In the genomic region with DNA sequence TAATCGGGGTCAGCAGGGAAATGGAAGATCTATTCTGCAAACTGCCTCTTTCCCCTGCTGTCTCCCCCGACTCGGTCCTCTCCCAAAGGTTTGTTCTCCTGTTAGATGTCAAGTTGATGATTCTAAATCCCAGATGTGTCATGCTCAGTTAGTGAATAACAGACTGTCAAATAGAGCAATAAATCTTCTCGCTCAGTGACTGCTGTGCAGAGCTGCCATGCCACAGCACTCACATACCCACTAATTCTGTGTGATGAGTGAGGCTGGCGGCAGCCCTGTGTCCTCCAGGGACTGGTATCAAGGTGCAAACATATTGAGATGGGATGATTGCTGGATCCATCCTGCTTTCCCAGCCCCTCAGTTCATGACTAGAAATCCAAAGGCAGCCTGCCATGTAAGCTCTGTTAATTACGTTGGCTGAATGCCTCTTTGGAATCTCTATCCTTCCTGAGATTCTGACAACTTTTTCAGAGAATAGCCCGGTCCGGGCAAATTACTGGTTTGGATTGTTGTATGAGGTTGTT, we compare ENCODE assay signal across 12 cellular contexts.
DNase-seq lines count a peak whose midpoint lies in the region; ATAC-seq and TF ChIP-seq lines count a peak whose summit lies in the region.
"Had no signal": no experiment of that assay in that cellular context is flagged by ENCODE, and none has a peak within 500 bp of the region (broad histone marks: within the 10 kb centered on the region; RNA-seq: fewer than 3 reads in every experiment).

No MANE protein-coding gene starts in this region.

- H2AFZ ChIP-seq in Loucy (ENCODE audit: low read length) = 0 out of 2 replicates have a peak overlapping the region, but pooled peaks have one; percentile 14
- H2AFZ ChIP-seq in neural cell (ENCODE audit: low read depth, low read length) = no peak overlapping the region
- no peak overlapping the region for H2AFZ ChIP-seq in trophoblast cell (ENCODE audit: insufficient read depth, low read length, poor library complexity)

- no peak overlapping the region for H4K91ac ChIP-seq in trophoblast cell (ENCODE audit: low read depth, low read length)

- TF ChIP-seq CTCF in activated CD8-positive, alpha-beta T cell treated with anti-CD3 and anti-CD28 coated beads for 36 hours (IDR thresholded peaks at IDR 0.05) = no peak
- TF ChIP-seq CTCF in Loucy (conservative IDR thresholded peaks at IDR 0.05; ENCODE audit: low read length) (no peak), neural cell (IDR thresholded peaks at IDR 0.05; ENCODE audit: poor library complexity, severe bottlenecking) (no peak)

- DNase-seq in activated CD8-positive, alpha-beta T cell treated with anti-CD3 and anti-CD28 coated beads, Interleukin-2, amount 10 ng/mL, durations not matched to agents 7 days and 5 days = no peak
- DNase-seq in activated CD8-positive, alpha-beta T cell treated with anti-CD3 and anti-CD28 coated beads for 36 hours = no peak
- no peak for DNase-seq in central memory CD8-positive, alpha-beta T cell (ENCODE audit: low spot score in 2 of 2)
- no peak for DNase-seq in trophoblast cell
- no peak for DNase-seq in occipital lobe (lab: John Stamatoyannopoulos, UW)
- DNase-seq in activated CD4-positive, alpha-beta T cell treated with anti-CD3 and anti-CD28 coated beads, Interleukin-2, amount 50 U/mL, for 1 hour = no peak
- DNase-seq: foreskin fibroblast; SJCRH30; stimulated activated naive CD4-positive, alpha-beta T cell had no signal

- H3K9ac ChIP-seq in Loucy (ENCODE audit: low read depth, low read length, poor library complexity, severe bottlenecking) = no peak overlapping the region
- H3K9ac ChIP-seq in neural cell (ENCODE audit: low read length) = no peak overlapping the region
- H3K9ac ChIP-seq in trophoblast cell (ENCODE audit: low read length) = no peak overlapping the region

- H3K9me2 ChIP-seq in Loucy (replicated peaks; ENCODE audit: low read depth, low read length) (no peaks in the 10 kb centered on the region), neural cell (ENCODE audit: insufficient read depth, low read length) (no peaks in the 10 kb centered on the region)

- H3K36me3 ChIP-seq in Loucy (ENCODE audit: insufficient read depth, low read length) = no peaks in the 10 kb centered on the region
- no peaks in the 10 kb centered on the region for H3K36me3 ChIP-seq in neural cell (ENCODE audit: insufficient read depth, low read length)
- no peaks in the 10 kb centered on the region for H3K36me3 ChIP-seq in trophoblast cell (ENCODE audit: control insufficient read depth in 1 of 2, insufficient read depth in 2 of 2, low read length in 2 of 2)
- H3K36me3 ChIP-seq: neutrophil, SJCRH30 had no signal

- H3K4me3 Mint-ChIP-seq in activated CD8-positive, alpha-beta T cell treated with anti-CD3 and anti-CD28 coated beads, Interleukin-2, amount 10 ng/mL, durations not matched to agents 7 days and 5 days = no peak overlapping the region
- H3K4me3 Mint-ChIP-seq in activated CD8-positive, alpha-beta T cell treated with anti-CD3 and anti-CD28 coated beads for 36 hours = no peak overlapping the region
- peak overlapping the region; percentile 59 for H3K4me3 Mint-ChIP-seq in central memory CD8-positive, alpha-beta T cell

- peaks cover 26% of the 10 kb centered on the region for H3K4me1 Mint-ChIP-seq in activated CD8-positive, alpha-beta T cell treated with anti-CD3 and anti-CD28 coated beads, Interleukin-2, amount 10 ng/mL, durations not matched to agents 7 days and 5 days (ENCODE audit: low read depth)
- peaks cover 48% of the 10 kb centered on the region for H3K4me1 Mint-ChIP-seq in activated CD8-positive, alpha-beta T cell treated with anti-CD3 and anti-CD28 coated beads for 36 hours (ENCODE audit: low read depth)
- H3K4me1 Mint-ChIP-seq in central memory CD8-positive, alpha-beta T cell = peaks cover 81% of the 10 kb centered on the region

- no peak for ATAC-seq in activated CD8-positive, alpha-beta T cell treated with anti-CD3 and anti-CD28 coated beads, Interleukin-2, amount 10 ng/mL, durations not matched to agents 7 days and 5 days
- ATAC-seq in activated CD8-positive, alpha-beta T cell treated with anti-CD3 and anti-CD28 coated beads for 36 hours = no peak
- ATAC-seq in central memory CD8-positive, alpha-beta T cell (replicated peaks; ENCODE audit: extremely low read depth, poor library complexity, severe bottlenecking) = no peak

- intact Hi-C loops in activated CD8-positive, alpha-beta T cell treated with anti-CD3 and anti-CD28 coated beads for 36 hours (cut with micrococcal nuclease) = no loop called here

- H2BK120ac ChIP-seq in trophoblast cell (ENCODE audit: insufficient read depth, low read length, poor library complexity) = no peak overlapping the region

- no peak overlapping the region for H4K8ac ChIP-seq in trophoblast cell (ENCODE audit: low read depth, low read length)

- H3K4me2 ChIP-seq in Loucy (ENCODE audit: low read depth, low read length, poor library complexity, severe bottlenecking) (peak overlapping the region; percentile 80), neural cell (ENCODE audit: low read length) (peak overlapping the region; percentile 23), trophoblast cell (ENCODE audit: low read length) (no peak overlapping the region)

- H3K4me1 ChIP-seq in Loucy (ENCODE audit: insufficient read depth, low read length, poor library complexity, severe bottlenecking) (peaks cover 28% of the 10 kb centered on the region), trophoblast cell (ENCODE audit: control insufficient read depth in 1 of 2, insufficient read depth in 2 of 2, low read length in 2 of 2) (no peaks in the 10 kb centered on the region)
- H3K4me1 ChIP-seq: SJCRH30 had no signal

- no peak overlapping the region for H2BK5ac ChIP-seq in trophoblast cell (ENCODE audit: low read depth, low read length, poor library complexity)

- no peaks in the 10 kb centered on the region for H3K79me2 ChIP-seq in Loucy (ENCODE audit: insufficient read depth, low read length)
- H3K79me2 ChIP-seq in neural cell (replicated peaks; ENCODE audit: insufficient read depth, low read length) = no peaks in the 10 kb centered on the region
- H3K79me2 ChIP-seq in trophoblast cell (ENCODE audit: control insufficient read depth, insufficient read depth, low read length, poor library complexity) = no peaks in the 10 kb centered on the region

- no peaks in the 10 kb centered on the region for H3K79me1 ChIP-seq in trophoblast cell (ENCODE audit: low read length)

- no peak overlapping the region for H2BK12ac ChIP-seq in trophoblast cell (ENCODE audit: low read length)

- no peak overlapping the region for H4K12ac ChIP-seq in trophoblast cell (ENCODE audit: low read depth, low read length)

- peak overlapping the region; percentile 5 for H3K27ac Mint-ChIP-seq in activated CD8-positive, alpha-beta T cell treated with anti-CD3 and anti-CD28 coated beads, Interleukin-2, amount 10 ng/mL, durations not matched to agents 7 days and 5 days
- H3K27ac Mint-ChIP-seq in activated CD8-positive, alpha-beta T cell treated with anti-CD3 and anti-CD28 coated beads for 36 hours = no peak overlapping the region
- H3K27ac Mint-ChIP-seq in central memory CD8-positive, alpha-beta T cell (ENCODE audit: low read depth) = peak overlapping the region; percentile 52

- H3K27ac ChIP-seq in neural cell (ENCODE audit: low read length) (no peak overlapping the region), trophoblast cell (ENCODE audit: low read depth, low read length) (no peak overlapping the region)
- H3K27ac ChIP-seq: neutrophil, SJCRH30 had no signal

- H3K4me3 ChIP-seq in Loucy (ENCODE audit: low read length, poor library complexity, severe bottlenecking) = no peak overlapping the region
- H3K4me3 ChIP-seq in neural cell (ENCODE audit: low read length) = peak overlapping the region; percentile 25
- H3K4me3 ChIP-seq in trophoblast cell (ENCODE audit: low read depth, low read length) = no peak overlapping the region
- H3K4me3 ChIP-seq: SJCRH30 had no signal

- H3K27me3 Mint-ChIP-seq in activated CD8-positive, alpha-beta T cell treated with anti-CD3 and anti-CD28 coated beads, Interleukin-2, amount 10 ng/mL, durations not matched to agents 7 days and 5 days (ENCODE audit: low read depth) = peaks cover 2% of the 10 kb centered on the region
- no peaks in the 10 kb centered on the region for H3K27me3 Mint-ChIP-seq in activated CD8-positive, alpha-beta T cell treated with anti-CD3 and anti-CD28 coated beads for 36 hours
- H3K27me3 Mint-ChIP-seq in central memory CD8-positive, alpha-beta T cell = no peaks in the 10 kb centered on the region

- TF ChIP-seq RAD21 in neural cell (conservative IDR thresholded peaks at IDR 0.05) = peak; percentile 18

- H4K20me1 ChIP-seq in Loucy (ENCODE audit: insufficient read depth, low read length, poor library complexity, severe bottlenecking) (no peaks in the 10 kb centered on the region), neural cell (ENCODE audit: insufficient read depth) (no peaks in the 10 kb centered on the region)

- CTCF ChIA-PET in activated CD8-positive, alpha-beta T cell treated with anti-CD3 and anti-CD28 coated beads, Interleukin-2, amount 10 ng/mL, durations not matched to agents 7 days and 5 days (lab: Charles Lee) = interaction anchor here (0.6 to 1.6 kb wide), 5 partner anchors 26 to 199 kb away, joined by 3 to 5 read pairs (median 3); no protein-coding TSS in a partner anchor
- CTCF ChIA-PET in activated CD8-positive, alpha-beta T cell treated with anti-CD3 and anti-CD28 coated beads for 36 hours (lab: Charles Lee) = interaction anchor here (0.6 to 1.3 kb wide), 3 partner anchors 9 to 119 kb away, joined by 3 to 6 read pairs (median 3); no protein-coding TSS in a partner anchor

- peaks cover 4% of the 10 kb centered on the region; the same call in 1 of the 2 replicates for H3F3A ChIP-seq in Loucy (ENCODE audit: low read depth)
- no peaks in the 10 kb centered on the region for H3F3A ChIP-seq in neural cell (ENCODE audit: insufficient read depth, low read length, poor library complexity, severe bottlenecking)

- no peak overlapping the region for H3K23ac ChIP-seq in trophoblast cell (ENCODE audit: low read length)

- H3K9me3 ChIP-seq in Loucy (ENCODE audit: insufficient read depth, low read depth, low read length) = no peaks in the 10 kb centered on the region
- no peaks in the 10 kb centered on the region for H3K9me3 ChIP-seq in neural cell (ENCODE audit: low read length)
- no peaks in the 10 kb centered on the region for H3K9me3 ChIP-seq in trophoblast cell (ENCODE audit: insufficient read depth, low read depth, low read length)
- H3K9me3 ChIP-seq: neutrophil, SJCRH30 had no signal

- H3K36me3 Mint-ChIP-seq in activated CD8-positive, alpha-beta T cell treated with anti-CD3 and anti-CD28 coated beads, Interleukin-2, amount 10 ng/mL, durations not matched to agents 7 days and 5 days (ENCODE audit: low read depth) = peaks cover 13% of the 10 kb centered on the region
- peaks cover 4% of the 10 kb centered on the region for H3K36me3 Mint-ChIP-seq in activated CD8-positive, alpha-beta T cell treated with anti-CD3 and anti-CD28 coated beads for 36 hours (ENCODE audit: low read depth)
- peaks cover 2% of the 10 kb centered on the region for H3K36me3 Mint-ChIP-seq in central memory CD8-positive, alpha-beta T cell (ENCODE audit: insufficient read depth)

- no peak overlapping the region for H2AK5ac ChIP-seq in trophoblast cell (ENCODE audit: low read length)

- H3K9me3 Mint-ChIP-seq in activated CD8-positive, alpha-beta T cell treated with anti-CD3 and anti-CD28 coated beads, Interleukin-2, amount 10 ng/mL, durations not matched to agents 7 days and 5 days (ENCODE audit: insufficient read depth) = no peaks in the 10 kb centered on the region
- peaks cover 6% of the 10 kb centered on the region for H3K9me3 Mint-ChIP-seq in activated CD8-positive, alpha-beta T cell treated with anti-CD3 and anti-CD28 coated beads for 36 hours
- peaks cover 7% of the 10 kb centered on the region for H3K9me3 Mint-ChIP-seq in central memory CD8-positive, alpha-beta T cell

- H3K27me3 ChIP-seq in Loucy (ENCODE audit: insufficient read depth, low read length, poor library complexity, severe bottlenecking) = no peaks in the 10 kb centered on the region
- H3K27me3 ChIP-seq in neural cell (ENCODE audit: insufficient read depth, low read depth, low read length) = no peaks in the 10 kb centered on the region
- H3K27me3 ChIP-seq in trophoblast cell (ENCODE audit: insufficient read depth, low read length) = no peaks in the 10 kb centered on the region
- H3K27me3 ChIP-seq: SJCRH30 had no signal

- no peak overlapping the region for H3K4ac ChIP-seq in trophoblast cell (ENCODE audit: low read depth, low read length)

- TF ChIP-seq EP300 in neural cell (conservative IDR thresholded peaks at IDR 0.05; ENCODE audit: poor library complexity, severe bottlenecking) = peak; percentile 97

- no peak overlapping the region for H3K14ac ChIP-seq in trophoblast cell (ENCODE audit: low read length)

- H3K18ac ChIP-seq in trophoblast cell (ENCODE audit: low read length) = no peak overlapping the region

- POLR2A ChIA-PET in activated CD8-positive, alpha-beta T cell treated with anti-CD3 and anti-CD28 coated beads, Interleukin-2, amount 10 ng/mL, durations not matched to agents 7 days and 5 days (lab: Charles Lee) = no interaction called here
- POLR2A ChIA-PET in activated CD8-positive, alpha-beta T cell treated with anti-CD3 and anti-CD28 coated beads for 36 hours (lab: Charles Lee) = no interaction called here

- no CpG with 5 or more reads among the region's 8 CpGs for WGBS in trophoblast cell (ENCODE audit: extremely low coverage, insufficient coverage, insufficient read length)
